1 cellular context compared by ENCODE assay signal in genomic region chr19:5337886-5338595, GRCh38.
TF ChIP-seq lines count a peak whose summit lies in the region.

No MANE protein-coding gene starts in this region.

TF ChIP-seq in HEK293, 187 proteins besides CTCF, POLR2A, EP300 and RAD21 (continued from another document):
- TF ChIP-seq PATZ1 (tag by site-specific recombination; IDR thresholded peaks at IDR 0.05), result 0 out of 2 replicates have a peak, but pooled peaks have one; percentile 32
- TF ChIP-seq YY2 (tag by site-specific recombination; IDR thresholded peaks at IDR 0.05), result no peak
- 0 out of 2 replicates have a peak, but pooled peaks have one; percentile 8 for TF ChIP-seq ZFHX2 (tag by site-specific recombination; conservative IDR thresholded peaks at IDR 0.05)
- TF ChIP-seq ZNF24 (tag by site-specific recombination; IDR thresholded peaks at IDR 0.05), result no peak
- peak; percentile 87 for TF ChIP-seq GLIS1 (tag by site-specific recombination; IDR thresholded peaks at IDR 0.05)
- no peak for TF ChIP-seq ZNF571 (tag by site-specific recombination; IDR thresholded peaks at IDR 0.05)
- TF ChIP-seq ZNF394 (tag by site-specific recombination; IDR thresholded peaks at IDR 0.05; ENCODE audit: borderline replicate concordance), result no peak
- no peak for TF ChIP-seq ZNF692 (tag by site-specific recombination; IDR thresholded peaks at IDR 0.05)
- TF ChIP-seq ZIC2 (tag by site-specific recombination; IDR thresholded peaks at IDR 0.05), result peak; percentile 75
- TF ChIP-seq ZNF221 (tag by site-specific recombination; IDR thresholded peaks at IDR 0.05; ENCODE audit: borderline replicate concordance), result no peak
- TF ChIP-seq REPIN1 (tag by site-specific recombination; IDR thresholded peaks at IDR 0.05; ENCODE audit: low read depth), result no peak
